ENCODE assay signal across 30 cellular contexts in the genomic region with DNA sequence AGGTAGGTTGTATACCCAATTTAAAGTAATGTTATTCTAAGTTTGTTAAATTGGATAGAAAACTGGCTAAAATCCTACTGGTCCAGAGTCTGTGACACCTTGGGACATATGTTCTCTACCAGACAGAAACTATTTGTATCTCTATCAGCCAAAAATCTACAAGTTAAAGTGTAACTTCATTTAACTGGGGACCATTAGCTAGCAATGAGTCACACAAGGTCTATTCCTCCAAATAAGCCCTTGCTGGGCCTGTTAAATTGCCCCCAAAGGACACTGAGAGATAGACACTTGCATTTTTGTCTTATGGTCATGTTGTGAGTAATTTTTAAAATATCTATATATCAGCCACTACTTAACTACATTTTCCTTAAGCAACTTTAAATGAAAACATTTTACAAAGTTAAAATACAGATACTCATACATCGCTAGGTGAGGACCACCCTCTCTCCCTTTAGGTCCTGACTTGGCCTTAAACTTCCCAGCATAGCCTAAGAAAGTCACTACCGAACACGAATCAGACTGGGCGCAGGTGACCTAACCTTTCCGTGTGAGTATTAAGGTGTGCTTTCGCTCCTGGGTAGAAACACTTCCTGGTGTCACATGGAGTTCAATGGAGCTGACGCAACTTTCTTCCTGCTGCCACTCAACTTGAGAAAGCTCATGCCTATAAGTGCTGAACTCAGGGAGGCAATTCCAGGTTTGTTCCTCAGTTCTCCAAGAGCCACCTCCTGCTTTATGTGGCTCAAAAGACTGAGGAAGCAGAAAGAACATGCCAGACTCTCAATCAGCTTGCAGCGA.
DNase-seq lines count a peak whose midpoint lies in the region; ATAC-seq, FAIRE-seq and TF ChIP-seq lines count a peak whose summit lies in the region.
"Had no signal": no experiment of that assay in that cellular context is flagged by ENCODE, and none has a peak within 500 bp of the region (broad histone marks: within the 10 kb centered on the region; RNA-seq: fewer than 3 reads in every experiment).

No MANE protein-coding gene starts in this region.

- H3K36me3 Mint-ChIP-seq in H9 (ENCODE audit: insufficient read depth in 1 of 3, low read depth in 3 of 3) (no peaks in the 10 kb centered on the region), osteocyte (ENCODE audit: unreplicated experiment) (no peaks in the 10 kb centered on the region), nephron progenitor cell (ENCODE audit: low read depth) (no peaks in the 10 kb centered on the region)
- H3K36me3 Mint-ChIP-seq: naive thymus-derived CD4-positive, alpha-beta T cell; stimulated activated naive B cell treated with anti-CD40 and anti-IgM and Interleukin-4, amounts not matched to agents 10 μg/mL and 1 μg/mL and 100 μg/mL, for 72 hours had no signal

- H4K20me1 ChIP-seq in H9 (ENCODE audit: control insufficient read depth, insufficient read depth, insufficient read length) (no peaks in the 10 kb centered on the region), K562 (replicated peaks; ENCODE audit: control insufficient read depth, insufficient read depth, low read length) (no peaks in the 10 kb centered on the region)

- H2BK120ac ChIP-seq in H9 (ENCODE audit: low read depth, low read length, poor library complexity, severe bottlenecking): no peak overlapping the region

- TF ChIP-seq EP300 in K562 (IDR thresholded peaks at IDR 0.05; ENCODE audit: low read length): no peak

- no peak for TF ChIP-seq RAD21 in K562 (CRISPR knock-in tag; conservative IDR thresholded peaks at IDR 0.05 in 1 of 2, IDR thresholded peaks at IDR 0.05 in 1 of 2)

- no peaks in the 10 kb centered on the region for H3K9me1 ChIP-seq in K562 (ENCODE audit: control insufficient read depth, insufficient read depth, low read length)

- no peaks in the 10 kb centered on the region; the same call in none of the 2 replicates for H3K27me3 Mint-ChIP-seq in H9 (ENCODE audit: low read depth)
- H3K27me3 Mint-ChIP-seq in osteocyte (ENCODE audit: unreplicated experiment): no peaks in the 10 kb centered on the region
- no peaks in the 10 kb centered on the region for H3K27me3 Mint-ChIP-seq in nephron progenitor cell (ENCODE audit: low read depth, poor library complexity)

- H4K8ac ChIP-seq in H9 (replicated peaks; ENCODE audit: insufficient read length, low read depth, low read length): no peak overlapping the region

- no peak overlapping the region for H4K91ac ChIP-seq in H9 (ENCODE audit: insufficient read length, low read depth, low read length)

- no peaks in the 10 kb centered on the region for H3K27me3 ChIP-seq in H9 (ENCODE audit: insufficient read depth, low read length)
- H3K27me3 ChIP-seq in K562 (ENCODE audit: control insufficient read depth in 2 of 2, insufficient read depth in 2 of 2, low read length in 2 of 2): no peaks in the 10 kb centered on the region
- no peaks in the 10 kb centered on the region for H3K27me3 ChIP-seq in small intestine (ENCODE audit: control insufficient read depth in 2 of 2, insufficient read depth in 2 of 2, low read length in 2 of 2)
- H3K27me3 ChIP-seq: foreskin keratinocyte, Peyer's patch, suprapubic skin, uterus had no signal

- H3K18ac ChIP-seq in H9 (ENCODE audit: insufficient read length, low read depth, low read length): no peak overlapping the region

- H3K4me1 ChIP-seq in H9 (ENCODE audit: insufficient read depth, low read length): no peaks in the 10 kb centered on the region
- no peaks in the 10 kb centered on the region for H3K4me1 ChIP-seq in K562 (replicated peaks in 1 of 2; ENCODE audit: control insufficient read depth in 2 of 2, insufficient read depth in 2 of 2, low read length in 2 of 2)
- no peaks in the 10 kb centered on the region for H3K4me1 ChIP-seq in small intestine (ENCODE audit: control insufficient read depth in 2 of 2, insufficient read depth in 1 of 2, low read depth in 1 of 2, low read length in 1 of 2)
- H3K4me1 ChIP-seq: foreskin keratinocyte, Peyer's patch, suprapubic skin, uterus had no signal

- H2BK15ac ChIP-seq in H9 (ENCODE audit: low read depth, low read length): no peak overlapping the region

- H3K23me2 ChIP-seq in H9 (ENCODE audit: insufficient read length, low read depth, low read length, poor library complexity, severe bottlenecking): no peaks in the 10 kb centered on the region

- H3K4me2 ChIP-seq in H9 (ENCODE audit: insufficient read depth, insufficient read length, low read length) (no peak overlapping the region), K562 (ENCODE audit: insufficient read depth, low read length) (no peak overlapping the region)

- ATAC-seq in K562: no peak
- ATAC-seq: activated naive CD8-positive, alpha-beta T cell treated with anti-CD3 and anti-CD28 coated beads, Interleukin-2, amount 50 U/mL, for 24 hours; foreskin keratinocyte; naive thymus-derived CD4-positive, alpha-beta T cell; stimulated activated naive B cell treated with anti-CD40 and anti-IgM and Interleukin-4, amounts not matched to agents 10 μg/mL and 1 μg/mL and 100 μg/mL, for 72 hours had no signal

- WGBS in H9 (ENCODE audit: extremely low coverage, insufficient read length, low lambda C conversion rate): no CpG with 5 or more reads among the region's 8 CpGs
- WGBS in K562 (ENCODE audit: insufficient coverage, low coverage, missing lambda C conversion rate): 7% methylated on average over 8 of the region's 8 CpGs
- 88 to 93% (median 88%) methylated on average over 8 of the region's 8 CpGs for WGBS in small intestine, 3 donors

- H3K79me2 ChIP-seq in H9 (ENCODE audit: insufficient read depth, low read length) (no peaks in the 10 kb centered on the region), K562 (ENCODE audit: control insufficient read depth, insufficient read depth, low read length) (no peaks in the 10 kb centered on the region)

- H3K4me3 ChIP-seq in K562 (no peak overlapping the region), small intestine (ENCODE audit: low read depth in 1 of 2, low read length in 2 of 2) (no peak overlapping the region)
- H3K4me3 ChIP-seq: Peyer's patch, suprapubic skin, uterus had no signal

- H2BK20ac ChIP-seq in H9 (ENCODE audit: low read depth, low read length, poor library complexity, severe bottlenecking): no peak overlapping the region

- H3K9ac ChIP-seq in H9 (ENCODE audit: extremely low read depth, insufficient read length, low read length) (no peak overlapping the region), K562 (ENCODE audit: insufficient read depth in 1 of 2, low read depth in 2 of 2, low read length in 2 of 2) (no peak overlapping the region)

- no peaks in the 10 kb centered on the region for H3K9me3 Mint-ChIP-seq in H9
- no peaks in the 10 kb centered on the region for H3K9me3 Mint-ChIP-seq in osteocyte (ENCODE audit: unreplicated experiment)
- no peaks in the 10 kb centered on the region for H3K9me3 Mint-ChIP-seq in nephron progenitor cell
- H3K9me3 Mint-ChIP-seq: activated naive CD8-positive, alpha-beta T cell treated with anti-CD3 and anti-CD28 coated beads, Interleukin-2, amount 50 U/mL, for 24 hours; activated T-cell treated with anti-CD3 and anti-CD28 coated beads, Interleukin-2, amount 50 U/mL, for 24 hours; memory B cell; naive thymus-derived CD4-positive, alpha-beta T cell; stimulated activated naive B cell treated with anti-CD40 and anti-IgM and Interleukin-4, amounts not matched to agents 10 μg/mL and 1 μg/mL and 100 μg/mL, for 72 hours; T-helper 1 cell treated with Interleukin-12 subunit alpha and Interleukin-12 subunit beta and Interleukin-4 antibody, amounts not matched to agents 30 μg/mL and 1 μg/mL, for 36 hours had no signal

- TF ChIP-seq CTCF in H9 (conservative IDR thresholded peaks at IDR 0.05) (no peak), K562 (IDR thresholded peaks at IDR 0.05 in 2 of 3, conservative IDR thresholded peaks at IDR 0.05 in 1 of 3; ENCODE audit: insufficient read depth in 2 of 3, low read depth in 1 of 3, low read length in 3 of 3) (no peak), osteocyte (IDR thresholded peaks at IDR 0.05) (no peak), nephron progenitor cell (IDR thresholded peaks at IDR 0.05) (no peak)

- no peak overlapping the region for H3T11ph ChIP-seq in H9 (ENCODE audit: low read length)

- H3K9me3 ChIP-seq in H9 (ENCODE audit: control insufficient read depth, low read depth, low read length) (no peaks in the 10 kb centered on the region), K562 (replicated peaks; ENCODE audit: control insufficient read depth, insufficient read depth, low read depth, low read length) (no peaks in the 10 kb centered on the region), small intestine (ENCODE audit: control insufficient read depth, low read depth) (no peaks in the 10 kb centered on the region)
- H3K9me3 ChIP-seq: Peyer's patch, suprapubic skin, uterus had no signal

- in situ Hi-C loops in K562 (cut with MboI): no loop called here

- no peak overlapping the region for H2BK5ac ChIP-seq in H9 (ENCODE audit: insufficient read length, low read length)

- H3K4ac ChIP-seq in H9 (ENCODE audit: low read depth, low read length): no peak overlapping the region

- no peak for DNase-seq in H9
- no peak for DNase-seq in K562 (ENCODE audit: extremely low read depth in 1 of 4, low spot score in 3 of 4)
- DNase-seq in kidney glomerular epithelial cell (lab: John Stamatoyannopoulos, UW): peak; percentile 37
- peak; percentile 32 for DNase-seq in small intestine
- no peak for DNase-seq in cortex of kidney (lab: John Stamatoyannopoulos, UW)
- no peak for DNase-seq in osteocyte (ENCODE audit: extremely low spot score, unreplicated experiment)
- DNase-seq in nephron progenitor cell: no peak
- DNase-seq: activated CD4-positive, alpha-beta T cell treated with anti-CD3 and anti-CD28 coated beads for 48 hours; activated gamma-delta T cell treated with Interleukin-2 at 50 U/mL for 16 hours; activated naive CD8-positive, alpha-beta T cell treated with anti-CD3 and anti-CD28 coated beads, Interleukin-2, amount 50 U/mL, for 24 hours; activated T-cell treated with anti-CD3 and anti-CD28 coated beads, Interleukin-2, amount 50 U/mL, for 24 hours; C1 segment of cervical spinal cord; effector CD4-positive, alpha-beta T cell; erythroblast; foreskin keratinocyte; hippocampal formation; MV-4-11; naive thymus-derived CD4-positive, alpha-beta T cell; NCI-H1694; NCI-H2171 treated with DMSO at 0.1 percent for 48 hours; NCI-H524; Peyer's patch; stimulated activated CD4-positive, alpha-beta T cell treated with anti-CD3 and anti-CD28 coated beads, Interleukin-4, amount 100 ng/mL, for 24 hours; stimulated activated naive B cell treated with anti-CD40 and anti-IgM and Interleukin-4, amounts not matched to agents 10 μg/mL and 1 μg/mL and 100 μg/mL, for 72 hours; uterus had no signal

- H4K5ac ChIP-seq in H9 (ENCODE audit: insufficient read length, low read depth, low read length): no peak overlapping the region

- H3K4me1 Mint-ChIP-seq in H9: peaks cover 2 to 3% of the 10 kb centered on the region in 2 experiments; a peak in 3 of 4 replicates
- peaks cover 6% of the 10 kb centered on the region for H3K4me1 Mint-ChIP-seq in osteocyte (ENCODE audit: unreplicated experiment)
- no peaks in the 10 kb centered on the region for H3K4me1 Mint-ChIP-seq in nephron progenitor cell
- H3K4me1 Mint-ChIP-seq: activated naive CD8-positive, alpha-beta T cell treated with anti-CD3 and anti-CD28 coated beads, Interleukin-2, amount 50 U/mL, for 24 hours; memory B cell; stimulated activated naive B cell treated with anti-CD40 and anti-IgM and Interleukin-4, amounts not matched to agents 10 μg/mL and 1 μg/mL and 100 μg/mL, for 72 hours had no signal

- H3K36me3 ChIP-seq in K562 (ENCODE audit: control insufficient read depth, insufficient read depth, low read length) (no peaks in the 10 kb centered on the region), small intestine (ENCODE audit: control insufficient read depth in 2 of 2, insufficient read depth in 2 of 2, low read length in 2 of 2) (no peaks in the 10 kb centered on the region)
- H3K36me3 ChIP-seq: Peyer's patch, suprapubic skin, uterus had no signal

- no TSS peak for BruUV-seq in K562 (replicated peaks; lab: Mats Ljungman, UMichigan)

- H2AFZ ChIP-seq in H9 (ENCODE audit: low read length) (peak overlapping the region; percentile 37), K562 (ENCODE audit: low read depth, low read length) (no peak overlapping the region)

- no peak overlapping the region for H3K56ac ChIP-seq in H9 (ENCODE audit: insufficient read length, low read depth, low read length)

- intact Hi-C loops in K562 (cut with micrococcal nuclease): no loop called here

- H2AK5ac ChIP-seq in H9 (ENCODE audit: insufficient read length, low read length): no peak overlapping the region

- POLR2A ChIA-PET in K562 (lab: Yijun Ruan, JAX): no interaction called here

- no peak for FAIRE-seq in K562 (lab: Jason Lieb, UNC)
- FAIRE-seq in small intestine (lab: Jason Lieb, UNC): no peak
- FAIRE-seq: GM12891, islet of Langerhans had no signal

- H3K23ac ChIP-seq in H9 (ENCODE audit: insufficient read length, low read depth, low read length): no peak overlapping the region

- no peak overlapping the region for H3K14ac ChIP-seq in H9 (ENCODE audit: insufficient read depth, low read length)

- TF ChIP-seq POLR2A in K562 (conservative IDR thresholded peaks at IDR 0.05): no peak

- no peak overlapping the region for H3K4me3 Mint-ChIP-seq in H9
- no peak overlapping the region for H3K4me3 Mint-ChIP-seq in osteocyte (ENCODE audit: unreplicated experiment)
- no peak overlapping the region for H3K4me3 Mint-ChIP-seq in nephron progenitor cell
- H3K4me3 Mint-ChIP-seq: activated naive CD8-positive, alpha-beta T cell treated with anti-CD3 and anti-CD28 coated beads, Interleukin-2, amount 50 U/mL, for 24 hours; activated T-cell treated with anti-CD3 and anti-CD28 coated beads, Interleukin-2, amount 50 U/mL, for 24 hours; memory B cell; naive thymus-derived CD4-positive, alpha-beta T cell; stimulated activated naive B cell treated with anti-CD40 and anti-IgM and Interleukin-4, amounts not matched to agents 10 μg/mL and 1 μg/mL and 100 μg/mL, for 72 hours; T-helper 1 cell treated with Interleukin-12 subunit alpha and Interleukin-12 subunit beta and Interleukin-4 antibody, amounts not matched to agents 30 μg/mL and 1 μg/mL, for 36 hours had no signal

- no peaks in the 10 kb centered on the region for H3K79me1 ChIP-seq in H9 (ENCODE audit: insufficient read depth, low read depth, low read length, poor library complexity, severe bottlenecking)

- no peak overlapping the region for H2BK12ac ChIP-seq in H9 (ENCODE audit: insufficient read length, low read depth, low read length)

- H3K27ac ChIP-seq in H9 (ENCODE audit: insufficient read length, low read depth, low read length) (no peak overlapping the region), K562 (ENCODE audit: extremely low read depth, low read depth, low read length) (no peak overlapping the region), small intestine (ENCODE audit: low read depth in 1 of 2, low read length in 1 of 2) (no peak overlapping the region)
- H3K27ac ChIP-seq: foreskin keratinocyte, Peyer's patch, suprapubic skin, uterus had no signal

- no peak overlapping the region for H3K27ac Mint-ChIP-seq in H9
- no peak overlapping the region for H3K27ac Mint-ChIP-seq in osteocyte (ENCODE audit: unreplicated experiment)
- no peak overlapping the region for H3K27ac Mint-ChIP-seq in nephron progenitor cell
- H3K27ac Mint-ChIP-seq: activated naive CD8-positive, alpha-beta T cell treated with anti-CD3 and anti-CD28 coated beads, Interleukin-2, amount 50 U/mL, for 24 hours; activated T-cell treated with anti-CD3 and anti-CD28 coated beads, Interleukin-2, amount 50 U/mL, for 24 hours; memory B cell; naive thymus-derived CD4-positive, alpha-beta T cell; stimulated activated naive B cell treated with anti-CD40 and anti-IgM and Interleukin-4, amounts not matched to agents 10 μg/mL and 1 μg/mL and 100 μg/mL, for 72 hours; T-helper 1 cell treated with Interleukin-12 subunit alpha and Interleukin-12 subunit beta and Interleukin-4 antibody, amounts not matched to agents 30 μg/mL and 1 μg/mL, for 36 hours had no signal

- CTCF ChIA-PET in K562 (lab: Yijun Ruan, JAX; ENCODE audit: low intra/inter-chr PET ratio): no interaction called here

Comparison
In these comparisons a context has a peak if more than half of its experiments do, and no peak if none do; other contexts are left out.
1. DNase-seq: peak in kidney glomerular epithelial cell (single experiment) and small intestine (single experiment); none in H9 (single experiment), K562 (0 of 4), cortex of kidney (single experiment), osteocyte (single experiment) and nephron progenitor cell (single experiment).